In the genomic region with DNA sequence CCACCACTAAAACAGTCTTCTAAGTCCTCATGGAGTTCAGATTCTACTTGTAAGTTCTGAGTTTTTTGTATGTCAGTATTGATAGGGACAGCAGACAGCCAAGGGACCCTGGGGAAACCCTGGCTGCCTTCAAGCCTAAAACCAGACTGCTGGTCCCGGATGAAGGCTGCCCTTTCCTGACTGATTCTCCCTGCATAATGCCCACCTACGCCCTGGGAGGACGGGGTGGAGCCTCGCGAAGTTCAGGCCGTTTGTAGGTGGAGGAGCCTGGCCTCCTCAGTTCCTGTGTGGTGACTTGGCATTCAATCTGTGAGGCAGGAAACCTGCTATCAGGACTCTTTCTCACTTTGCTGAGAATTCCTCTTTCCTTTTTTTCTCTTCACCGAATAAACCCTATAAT, we compare ENCODE assay signal across 1 cellular context.
TF ChIP-seq lines count a peak whose summit lies in the region.

No MANE protein-coding gene starts in this region.

TF ChIP-seq in HepG2, 621 proteins besides CTCF, POLR2A, EP300 and RAD21 (continued from another document):
- TF ChIP-seq TARDBP (CRISPR knock-in tag; IDR thresholded peaks at IDR 0.05), result no peak
- no peak for TF ChIP-seq E2F5 (CRISPR knock-in tag; conservative IDR thresholded peaks at IDR 0.05)
- no peak for TF ChIP-seq BRF2 (CRISPR knock-in tag; IDR thresholded peaks at IDR 0.05)
- no peak for TF ChIP-seq ZBTB1 (CRISPR knock-in tag; IDR thresholded peaks at IDR 0.05; ENCODE audit: borderline replicate concordance)
- TF ChIP-seq TOPORS (CRISPR knock-in tag; IDR thresholded peaks at IDR 0.05), result no peak
- TF ChIP-seq ZNF784 (CRISPR knock-in tag; IDR thresholded peaks at IDR 0.05; ENCODE audit: borderline replicate concordance), result no peak
- TF ChIP-seq NBN (conservative IDR thresholded peaks at IDR 0.05), result no peak
- no peak for TF ChIP-seq GZF1 (CRISPR knock-in tag; IDR thresholded peaks at IDR 0.05)
